9 cellular contexts compared by ENCODE assay signal in the genomic region with DNA sequence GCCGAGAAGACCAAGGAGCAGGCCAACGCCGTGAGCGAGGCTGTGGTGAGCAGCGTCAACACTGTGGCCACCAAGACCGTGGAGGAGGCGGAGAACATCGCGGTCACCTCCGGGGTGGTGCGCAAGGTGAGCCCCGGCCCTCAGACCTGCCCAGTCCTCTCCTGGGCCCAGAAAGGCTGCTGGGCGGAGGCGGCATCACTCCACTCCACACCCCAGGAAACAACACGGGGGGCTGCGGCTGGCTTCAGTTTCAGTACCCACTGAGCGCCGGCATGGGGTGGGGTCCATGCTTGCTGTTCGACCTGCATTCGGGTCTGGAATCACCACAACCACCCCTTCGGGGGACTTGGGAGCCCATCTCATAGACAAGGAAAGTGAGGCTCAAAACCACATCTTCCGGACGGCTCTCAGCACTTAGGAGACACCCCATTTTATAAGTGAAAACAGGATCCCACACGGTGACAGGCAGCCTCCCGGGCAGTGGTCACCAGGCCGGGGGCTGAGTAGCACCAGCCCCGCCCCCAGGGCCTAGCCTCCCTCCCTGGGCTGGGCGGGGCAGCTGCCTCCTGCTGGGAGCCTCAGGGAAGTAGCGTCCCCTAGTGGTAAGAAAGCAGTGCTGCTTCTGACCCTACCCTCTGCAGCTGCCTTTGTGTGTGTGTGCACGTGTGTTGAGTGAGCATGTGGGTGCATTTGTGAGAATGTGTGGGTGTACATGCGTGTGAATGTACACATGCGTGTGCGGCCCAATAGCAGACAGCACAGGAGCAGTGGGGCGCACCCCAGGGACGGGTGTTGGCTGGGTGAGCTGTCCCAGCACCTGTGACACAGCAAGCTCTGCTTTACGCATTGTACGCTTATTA. TPM values are rescaled to one million over a fixed set of nuclear protein-coding genes. Genes with fewer than 3 reads are reported as not detected.
DNase-seq lines count a peak whose midpoint lies in the region; ATAC-seq and TF ChIP-seq lines count a peak whose summit lies in the region.
"Had no signal": no experiment of that assay in that cellular context is flagged by ENCODE, and none has a peak within 500 bp of the region (broad histone marks: within the 10 kb centered on the region; RNA-seq: fewer than 3 reads in every experiment).

No MANE protein-coding gene starts in this region.

- TF ChIP-seq CTCF in 22Rv1 (IDR thresholded peaks at IDR 0.05) = peak; percentile 96
- peak; percentile 99 for TF ChIP-seq CTCF in GM06990 (IDR thresholded peaks at IDR 0.05; ENCODE audit: insufficient read depth, low read length, poor library complexity, severe bottlenecking)
- TF ChIP-seq CTCF in HFF-Myc (IDR thresholded peaks at IDR 0.05; ENCODE audit: low read depth, low read length, missing control alignments) = peak; percentile 99
- peak; percentile 91 to 97 (median 97) for TF ChIP-seq CTCF in ascending aorta (IDR thresholded peaks at IDR 0.05)

- peak; percentile 64 for DNase-seq in GM06990 (ENCODE audit: extremely low read depth, insufficient read length)
- no peak for DNase-seq in HFF-Myc (ENCODE audit: extremely low read depth, low read depth)
- peak; percentile 48 for DNase-seq in NCI-H226
- DNase-seq in ascending aorta (ENCODE audit: low spot score in 2 of 2) = peak in 1 of 2 donors; percentile 83
- DNase-seq in stimulated activated naive CD8-positive, alpha-beta T cell treated with anti-CD3 and anti-CD28 coated beads, Interleukin-15, amount 100 ng/mL, for 72 hours = peak in 1 of 2 donors; percentile 44
- no peak for DNase-seq in NCI-H2227 treated with DMSO at 0.1 percent for 48 hours (lab: John Stamatoyannopoulos, UW)

- H3K27me3 ChIP-seq in GM06990 (replicated peaks; ENCODE audit: control insufficient read depth, insufficient read depth, low read length) = no peaks in the 10 kb centered on the region; the same call in 1 of the 2 replicates
- no peaks in the 10 kb centered on the region for H3K27me3 ChIP-seq in ascending aorta
- H3K27me3 ChIP-seq in iPS-18a (ENCODE audit: control insufficient read depth, insufficient read depth, low read length) = no peaks in the 10 kb centered on the region

- H3K27ac ChIP-seq in 22Rv1 (no peak overlapping the region), ascending aorta (peak overlapping the region; percentile 95 to 98), iPS-18a (ENCODE audit: low read length) (no peak overlapping the region)

- intact Hi-C loops in ascending aorta (cut with DNase I) = loop anchor here (1.0 to 5.0 kb wide), 2 partner anchors 21 to 268 kb away; no protein-coding TSS in a partner anchor

- H3K4me3 Mint-ChIP-seq in stimulated activated naive CD8-positive, alpha-beta T cell treated with anti-CD3 and anti-CD28 coated beads, Interleukin-15, amount 100 ng/mL, for 72 hours = no peak overlapping the region

- H3K4me3 ChIP-seq in GM06990 (replicated peaks; ENCODE audit: low read depth, low read length) = no peak overlapping the region
- H3K4me3 ChIP-seq in HFF-Myc (replicated peaks; ENCODE audit: low read depth, low read length) = no peak overlapping the region
- H3K4me3 ChIP-seq in ascending aorta = peak overlapping the region in 1 of 2 donors; percentile 42
- no peak overlapping the region for H3K4me3 ChIP-seq in iPS-18a (ENCODE audit: low read length)

- H3K36me3 ChIP-seq in GM06990 (ENCODE audit: control insufficient read depth, insufficient read depth, low read length) (no peaks in the 10 kb centered on the region), ascending aorta (no peaks in the 10 kb centered on the region), iPS-18a (ENCODE audit: control insufficient read depth, low read depth, low read length) (no peaks in the 10 kb centered on the region)

- peaks cover 9% of the 10 kb centered on the region for H3K4me1 Mint-ChIP-seq in stimulated activated naive CD8-positive, alpha-beta T cell treated with anti-CD3 and anti-CD28 coated beads, Interleukin-15, amount 100 ng/mL, for 72 hours

- no peak overlapping the region for H3K27ac Mint-ChIP-seq in stimulated activated naive CD8-positive, alpha-beta T cell treated with anti-CD3 and anti-CD28 coated beads, Interleukin-15, amount 100 ng/mL, for 72 hours

- peak; percentile 53 for ATAC-seq in stimulated activated naive CD8-positive, alpha-beta T cell treated with anti-CD3 and anti-CD28 coated beads, Interleukin-15, amount 100 ng/mL, for 72 hours

- H3K4me1 ChIP-seq in ascending aorta = peaks cover 40 to 59% of the 10 kb centered on the region in 2 donors
- H3K4me1 ChIP-seq in iPS-18a (ENCODE audit: control insufficient read depth, low read depth, low read length) = peaks cover 20% of the 10 kb centered on the region

- H3K9me3 ChIP-seq in ascending aorta (no peaks in the 10 kb centered on the region), iPS-18a (ENCODE audit: control insufficient read depth, low read depth, low read length) (no peaks in the 10 kb centered on the region)

- no peaks in the 10 kb centered on the region for H3K27me3 Mint-ChIP-seq in stimulated activated naive CD8-positive, alpha-beta T cell treated with anti-CD3 and anti-CD28 coated beads, Interleukin-15, amount 100 ng/mL, for 72 hours

- H3K9me3 Mint-ChIP-seq in stimulated activated naive CD8-positive, alpha-beta T cell treated with anti-CD3 and anti-CD28 coated beads, Interleukin-15, amount 100 ng/mL, for 72 hours = no peaks in the 10 kb centered on the region

- peak overlapping the region; percentile 43 for H3K9ac ChIP-seq in iPS-18a (ENCODE audit: low read length)

RNA-seq across cellular contexts. Expression of a gene that starts 1.8 kb away (rescaled TPM):
- 250 TPM for total RNA-seq in ascending aorta

RNA-seq across cellular contexts. Expression of a gene that starts 2.8 kb away (rescaled TPM):
- 282 TPM for total RNA-seq in ascending aorta

RNA-seq across cellular contexts. Expression of a gene that starts 8.0 kb away (rescaled TPM):
- total RNA-seq in ascending aorta = 882 TPM
- total RNA-seq: renal cortical epithelial cell had no signal

RNA-seq across cellular contexts. Expression of a gene that starts 59.9 kb away (rescaled TPM):
- not detected for total RNA-seq in ascending aorta
- total RNA-seq: renal cortical epithelial cell had no signal

Comparison
In these comparisons a context has a peak if more than half of its experiments do, and no peak if none do; other contexts are left out.
1. H3K27ac ChIP-seq: peak in ascending aorta (2 of 2); none in 22Rv1 (single experiment) and iPS-18a (single experiment).
2. DNase-seq: peak in GM06990 (single experiment) and NCI-H226 (single experiment); none in HFF-Myc (single experiment) and NCI-H2227 treated with DMSO at 0.1 percent for 48 hours (single experiment).
3. Peak in every context shown above with its lines, with median percentiles within 50 percentile points of each other: CTCF ChIP-seq.